1 cellular context compared by ENCODE assay signal in the genomic region with DNA sequence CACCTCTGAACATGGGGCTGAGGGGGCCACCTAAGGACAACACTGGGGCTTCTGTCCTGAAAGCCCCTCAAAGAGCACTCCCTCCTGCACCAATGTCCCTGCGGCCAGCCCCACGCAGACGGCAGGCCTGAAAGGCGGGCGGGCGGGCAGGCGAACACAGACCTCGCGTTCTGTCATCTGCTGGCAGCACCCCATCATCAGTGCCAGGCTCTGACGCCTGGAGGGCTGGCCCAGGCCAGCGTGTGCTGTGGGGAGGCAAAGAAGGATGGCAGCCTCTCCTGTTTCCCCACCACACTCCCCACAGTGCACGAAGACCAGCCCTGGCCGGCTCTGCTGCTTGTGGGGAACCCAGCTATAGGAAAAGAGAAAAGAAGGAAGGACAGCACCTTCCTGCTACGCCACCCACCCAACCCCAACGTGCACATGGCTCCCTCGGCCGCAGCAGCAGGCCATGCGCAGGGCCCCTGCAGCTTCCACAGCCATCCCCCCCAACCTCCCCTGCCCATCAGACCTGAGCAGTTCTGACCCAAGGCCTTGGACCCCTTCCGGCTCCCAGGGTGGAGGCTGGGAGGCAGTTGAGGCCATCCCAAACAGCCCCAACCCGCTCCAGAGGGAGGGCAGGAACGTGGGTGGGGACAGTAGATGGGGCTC.
TF ChIP-seq lines count a peak whose summit lies in the region.

No MANE protein-coding gene starts in this region.

TF ChIP-seq in GM23338, 12 proteins besides CTCF, POLR2A, EP300 and RAD21:
- TF ChIP-seq EZH2 (IDR thresholded peaks at IDR 0.05; ENCODE audit: low read depth, unreplicated experiment) = no peak
- no peak for TF ChIP-seq NANOG (IDR thresholded peaks at IDR 0.05; ENCODE audit: borderline replicate concordance)
- no peak for TF ChIP-seq STAT1 (IDR thresholded peaks at IDR 0.05; ENCODE audit: unreplicated experiment)
- TF ChIP-seq, protein P1, sequence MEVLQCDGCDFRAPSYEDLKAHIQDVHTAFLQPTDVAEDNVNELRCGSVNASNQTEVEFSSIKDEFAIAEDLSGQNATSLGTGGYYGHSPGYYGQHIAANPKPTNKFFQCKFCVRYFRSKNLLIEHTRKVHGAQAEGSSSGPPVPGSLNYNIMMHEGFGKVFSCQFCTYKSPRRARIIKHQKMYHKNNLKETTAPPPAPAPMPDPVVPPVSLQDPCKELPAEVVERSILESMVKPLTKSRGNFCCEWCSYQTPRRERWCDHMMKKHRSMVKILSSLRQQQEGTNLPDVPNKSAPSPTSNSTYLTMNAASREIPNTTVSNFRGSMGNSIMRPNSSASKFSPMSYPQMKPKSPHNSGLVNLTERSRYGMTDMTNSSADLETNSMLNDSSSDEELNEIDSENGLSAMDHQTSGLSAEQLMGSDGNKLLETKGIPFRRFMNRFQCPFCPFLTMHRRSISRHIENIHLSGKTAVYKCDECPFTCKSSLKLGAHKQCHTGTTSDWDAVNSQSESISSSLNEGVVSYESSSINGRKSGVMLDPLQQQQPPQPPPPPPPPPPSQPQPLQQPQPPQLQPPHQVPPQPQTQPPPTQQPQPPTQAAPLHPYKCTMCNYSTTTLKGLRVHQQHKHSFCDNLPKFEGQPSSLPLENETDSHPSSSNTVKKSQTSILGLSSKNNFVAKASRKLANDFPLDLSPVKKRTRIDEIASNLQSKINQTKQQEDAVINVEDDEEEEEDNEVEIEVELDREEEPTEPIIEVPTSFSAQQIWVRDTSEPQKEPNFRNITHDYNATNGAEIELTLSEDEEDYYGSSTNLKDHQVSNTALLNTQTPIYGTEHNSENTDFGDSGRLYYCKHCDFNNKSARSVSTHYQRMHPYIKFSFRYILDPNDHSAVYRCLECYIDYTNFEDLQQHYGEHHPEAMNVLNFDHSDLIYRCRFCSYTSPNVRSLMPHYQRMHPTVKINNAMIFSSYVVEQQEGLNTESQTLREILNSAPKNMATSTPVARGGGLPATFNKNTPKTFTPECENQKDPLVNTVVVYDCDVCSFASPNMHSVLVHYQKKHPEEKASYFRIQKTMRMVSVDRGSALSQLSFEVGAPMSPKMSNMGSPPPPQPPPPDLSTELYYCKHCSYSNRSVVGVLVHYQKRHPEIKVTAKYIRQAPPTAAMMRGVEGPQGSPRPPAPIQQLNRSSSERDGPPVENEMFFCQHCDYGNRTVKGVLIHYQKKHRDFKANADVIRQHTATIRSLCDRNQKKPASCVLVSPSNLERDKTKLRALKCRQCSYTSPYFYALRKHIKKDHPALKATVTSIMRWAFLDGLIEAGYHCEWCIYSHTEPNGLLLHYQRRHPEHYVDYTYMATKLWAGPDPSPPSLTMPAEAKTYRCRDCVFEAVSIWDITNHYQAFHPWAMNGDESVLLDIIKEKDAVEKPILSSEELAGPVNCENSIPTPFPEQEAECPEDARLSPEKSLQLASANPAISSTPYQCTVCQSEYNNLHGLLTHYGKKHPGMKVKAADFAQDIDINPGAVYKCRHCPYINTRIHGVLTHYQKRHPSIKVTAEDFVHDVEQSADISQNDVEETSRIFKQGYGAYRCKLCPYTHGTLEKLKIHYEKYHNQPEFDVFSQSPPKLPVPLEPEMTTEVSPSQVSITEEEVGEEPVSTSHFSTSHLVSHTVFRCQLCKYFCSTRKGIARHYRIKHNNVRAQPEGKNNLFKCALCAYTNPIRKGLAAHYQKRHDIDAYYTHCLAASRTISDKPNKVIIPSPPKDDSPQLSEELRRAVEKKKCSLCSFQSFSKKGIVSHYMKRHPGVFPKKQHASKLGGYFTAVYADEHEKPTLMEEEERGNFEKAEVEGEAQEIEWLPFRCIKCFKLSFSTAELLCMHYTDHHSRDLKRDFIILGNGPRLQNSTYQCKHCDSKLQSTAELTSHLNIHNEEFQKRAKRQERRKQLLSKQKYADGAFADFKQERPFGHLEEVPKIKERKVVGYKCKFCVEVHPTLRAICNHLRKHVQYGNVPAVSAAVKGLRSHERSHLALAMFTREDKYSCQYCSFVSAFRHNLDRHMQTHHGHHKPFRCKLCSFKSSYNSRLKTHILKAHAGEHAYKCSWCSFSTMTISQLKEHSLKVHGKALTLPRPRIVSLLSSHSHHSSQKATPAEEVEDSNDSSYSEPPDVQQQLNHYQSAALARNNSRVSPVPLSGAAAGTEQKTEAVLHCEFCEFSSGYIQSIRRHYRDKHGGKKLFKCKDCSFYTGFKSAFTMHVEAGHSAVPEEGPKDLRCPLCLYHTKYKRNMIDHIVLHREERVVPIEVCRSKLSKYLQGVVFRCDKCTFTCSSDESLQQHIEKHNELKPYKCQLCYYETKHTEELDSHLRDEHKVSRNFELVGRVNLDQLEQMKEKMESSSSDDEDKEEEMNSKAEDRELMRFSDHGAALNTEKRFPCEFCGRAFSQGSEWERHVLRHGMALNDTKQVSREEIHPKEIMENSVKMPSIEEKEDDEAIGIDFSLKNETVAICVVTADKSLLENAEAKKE (CRISPR knock-in tag; IDR thresholded peaks at IDR 0.05) = no peak
- TF ChIP-seq CREB1 (CRISPR knock-in tag; IDR thresholded peaks at IDR 0.05; ENCODE audit: low read depth) = no peak
- no peak for TF ChIP-seq POLR2AphosphoS5 (IDR thresholded peaks at IDR 0.05; ENCODE audit: low read depth)
- TF ChIP-seq EZH2phosphoT487 (IDR thresholded peaks at IDR 0.05; ENCODE audit: unreplicated experiment) = no peak
- TF ChIP-seq JUNB (IDR thresholded peaks at IDR 0.05; ENCODE audit: unreplicated experiment) = no peak
- TF ChIP-seq, protein P2, sequence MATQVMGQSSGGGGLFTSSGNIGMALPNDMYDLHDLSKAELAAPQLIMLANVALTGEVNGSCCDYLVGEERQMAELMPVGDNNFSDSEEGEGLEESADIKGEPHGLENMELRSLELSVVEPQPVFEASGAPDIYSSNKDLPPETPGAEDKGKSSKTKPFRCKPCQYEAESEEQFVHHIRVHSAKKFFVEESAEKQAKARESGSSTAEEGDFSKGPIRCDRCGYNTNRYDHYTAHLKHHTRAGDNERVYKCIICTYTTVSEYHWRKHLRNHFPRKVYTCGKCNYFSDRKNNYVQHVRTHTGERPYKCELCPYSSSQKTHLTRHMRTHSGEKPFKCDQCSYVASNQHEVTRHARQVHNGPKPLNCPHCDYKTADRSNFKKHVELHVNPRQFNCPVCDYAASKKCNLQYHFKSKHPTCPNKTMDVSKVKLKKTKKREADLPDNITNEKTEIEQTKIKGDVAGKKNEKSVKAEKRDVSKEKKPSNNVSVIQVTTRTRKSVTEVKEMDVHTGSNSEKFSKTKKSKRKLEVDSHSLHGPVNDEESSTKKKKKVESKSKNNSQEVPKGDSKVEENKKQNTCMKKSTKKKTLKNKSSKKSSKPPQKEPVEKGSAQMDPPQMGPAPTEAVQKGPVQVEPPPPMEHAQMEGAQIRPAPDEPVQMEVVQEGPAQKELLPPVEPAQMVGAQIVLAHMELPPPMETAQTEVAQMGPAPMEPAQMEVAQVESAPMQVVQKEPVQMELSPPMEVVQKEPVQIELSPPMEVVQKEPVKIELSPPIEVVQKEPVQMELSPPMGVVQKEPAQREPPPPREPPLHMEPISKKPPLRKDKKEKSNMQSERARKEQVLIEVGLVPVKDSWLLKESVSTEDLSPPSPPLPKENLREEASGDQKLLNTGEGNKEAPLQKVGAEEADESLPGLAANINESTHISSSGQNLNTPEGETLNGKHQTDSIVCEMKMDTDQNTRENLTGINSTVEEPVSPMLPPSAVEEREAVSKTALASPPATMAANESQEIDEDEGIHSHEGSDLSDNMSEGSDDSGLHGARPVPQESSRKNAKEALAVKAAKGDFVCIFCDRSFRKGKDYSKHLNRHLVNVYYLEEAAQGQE (IDR thresholded peaks at IDR 0.05; ENCODE audit: unreplicated experiment) = no peak
- TF ChIP-seq ZNF114 (CRISPR knock-in tag; IDR thresholded peaks at IDR 0.05) = no peak
TF ChIP-seq in GM23338: peak in this region for 0.
